17 cellular contexts compared by ENCODE assay signal in the genomic region with DNA sequence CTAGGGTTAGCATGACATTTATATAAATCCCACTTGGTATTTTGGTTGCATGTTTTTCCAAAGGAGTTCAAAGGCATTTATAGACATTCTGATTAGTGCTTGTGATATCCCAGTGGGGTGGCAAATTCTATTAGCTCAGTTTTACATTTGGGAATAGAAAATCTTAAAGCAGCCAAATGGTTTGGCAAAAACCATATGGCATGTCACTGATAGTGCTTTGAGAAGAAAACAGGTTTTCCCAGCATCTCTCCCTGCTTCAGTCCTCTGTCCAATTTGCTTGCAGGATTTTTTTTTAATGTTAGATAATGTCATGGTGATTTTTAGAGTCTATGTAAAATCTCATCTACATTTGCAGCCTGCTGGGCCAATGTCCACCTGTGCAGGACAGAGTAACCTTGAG.
DNase-seq lines count a peak whose midpoint lies in the region; TF ChIP-seq lines count a peak whose summit lies in the region.
"Had no signal": no experiment of that assay in that cellular context is flagged by ENCODE, and none has a peak within 500 bp of the region (broad histone marks: within the 10 kb centered on the region; RNA-seq: fewer than 3 reads in every experiment).

No MANE protein-coding gene starts in this region.

- peaks cover 10 to 27% (median 19%) of the 10 kb centered on the region in 4 donors for H3K4me1 ChIP-seq in liver (ENCODE audit: control insufficient read depth in 4 of 4, insufficient read depth in 4 of 4, low read length in 3 of 4)
- peaks cover 0 to 26% (median 7%) of the 10 kb centered on the region in 4 donors for H3K4me1 ChIP-seq in transverse colon

- TF ChIP-seq CTCF in liver (IDR thresholded peaks at IDR 0.05; ENCODE audit: low read depth, low read length, missing input control): no peak
- no peak for TF ChIP-seq CTCF in transverse colon (IDR thresholded peaks at IDR 0.05)

- peak overlapping the region; percentile 80 to 92 for H3K27ac ChIP-seq in liver (ENCODE audit: low read depth in 1 of 2, low read length in 2 of 2)
- no peak overlapping the region for H3K27ac ChIP-seq in transverse colon
- H3K27ac ChIP-seq: 22Rv1 had no signal

- no peak overlapping the region for H3K9ac ChIP-seq in liver (ENCODE audit: low read depth in 1 of 2, low read length in 2 of 2)

- H3K36me3 ChIP-seq in liver (ENCODE audit: control insufficient read depth in 4 of 4, insufficient read depth in 3 of 4, low read depth in 1 of 4, low read length in 3 of 4) (no peaks in the 10 kb centered on the region), transverse colon (no peaks in the 10 kb centered on the region)

- no peak for TF ChIP-seq POLR2A in transverse colon (IDR thresholded peaks at IDR 0.05)

- no peaks in the 10 kb centered on the region for H3K27me3 ChIP-seq in liver (ENCODE audit: control insufficient read depth in 4 of 4, insufficient read depth in 4 of 4, low read length in 3 of 4)
- H3K27me3 ChIP-seq in transverse colon: no peaks in the 10 kb centered on the region

- H3K9me3 ChIP-seq in liver (ENCODE audit: control insufficient read depth in 4 of 4, low read length in 3 of 4): no peaks in the 10 kb centered on the region
- no peaks in the 10 kb centered on the region for H3K9me3 ChIP-seq in transverse colon

- TF ChIP-seq RAD21 in liver (IDR thresholded peaks at IDR 0.05): no peak

- no peak for TF ChIP-seq EP300 in transverse colon (IDR thresholded peaks at IDR 0.05; ENCODE audit: low read depth)

- DNase-seq in NCI-H1694 treated with DMSO at 0.1 percent for 48 hours (lab: John Stamatoyannopoulos, UW) (peak; percentile 39), NCI-H1694 (lab: John Stamatoyannopoulos, UW) (no peak), cerebellum (ENCODE audit: low spot score) (peak; percentile 68), pons (ENCODE audit: low spot score) (peak; percentile 7), ureter (ENCODE audit: low spot score) (no peak), transverse colon (no peak), NCI-H187 treated with DMSO at 0.1 percent for 48 hours (lab: John Stamatoyannopoulos, UW) (no peak)
- DNase-seq: CD8-positive, alpha-beta T cell; COR-L47; DMS153; DMS79 treated with DMSO at 0.1 percent for 48 hours; EL; GDM1; H7 had no signal

- in situ Hi-C loops in transverse colon (cut with MboI; ENCODE audit: low pct_ligation_motif_present in 1 of 4, low pct_unique_long_range_greater_than_20kb in 1 of 4, low sequenced_read_pairs in 3 of 4): no loop called here

- H3K4me3 ChIP-seq in liver (ENCODE audit: low read depth in 1 of 3, low read length in 3 of 3) (no peak overlapping the region), transverse colon (no peak overlapping the region)
- H3K4me3 ChIP-seq: GM23338 had no signal

- intact Hi-C loops in transverse colon (cut with DNase I; ENCODE audit: low total_unique reads): no loop called here

TF ChIP-seq in liver, 16 proteins besides CTCF, POLR2A, EP300 and RAD21:
- TF ChIP-seq FOXA1 (IDR thresholded peaks at IDR 0.05): no peak
- no peak for TF ChIP-seq EGR1 (IDR thresholded peaks at IDR 0.05; ENCODE audit: low read depth in 2 of 2)
- no peak for TF ChIP-seq ZBTB33 (IDR thresholded peaks at IDR 0.05)
- TF ChIP-seq YY1 (IDR thresholded peaks at IDR 0.05): no peak
- TF ChIP-seq, protein P1, sequence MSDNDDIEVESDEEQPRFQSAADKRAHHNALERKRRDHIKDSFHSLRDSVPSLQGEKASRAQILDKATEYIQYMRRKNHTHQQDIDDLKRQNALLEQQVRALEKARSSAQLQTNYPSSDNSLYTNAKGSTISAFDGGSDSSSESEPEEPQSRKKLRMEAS (IDR thresholded peaks at IDR 0.05): no peak
- no peak for TF ChIP-seq HNF4G (IDR thresholded peaks at IDR 0.05)
- TF ChIP-seq ATF3 (IDR thresholded peaks at IDR 0.05): no peak
- TF ChIP-seq HNF4A (conservative IDR thresholded peaks at IDR 0.05): no peak
- no peak for TF ChIP-seq FOXA2 (IDR thresholded peaks at IDR 0.05)
- no peak for TF ChIP-seq NR2F2 (IDR thresholded peaks at IDR 0.05)
- TF ChIP-seq GABPA (IDR thresholded peaks at IDR 0.05 in 1 of 2, conservative IDR thresholded peaks at IDR 0.05 in 1 of 2): no peak
- TF ChIP-seq RXRA (IDR thresholded peaks at IDR 0.05): no peak

Comparison
In these comparisons a context has a peak if more than half of its experiments do, and no peak if none do; other contexts are left out.
1. DNase-seq: peak in NCI-H1694 treated with DMSO at 0.1 percent for 48 hours (single experiment), cerebellum (single experiment) and pons (single experiment); none in NCI-H1694 (single experiment), ureter (single experiment), transverse colon (single experiment) and NCI-H187 treated with DMSO at 0.1 percent for 48 hours (single experiment).
2. H3K27ac ChIP-seq: peak in liver (2 of 2); none in transverse colon (0 of 4).